In genomic region chr6:135830971-135831370, GRCh38 we compare ENCODE assay signal across 18 cellular contexts. TPM values are rescaled to one million over a fixed set of nuclear protein-coding genes. Genes with fewer than 3 reads are reported as not detected.
"Had no signal": no experiment of that assay in that cellular context is flagged by ENCODE, and none has a peak within 500 bp of the region (broad histone marks: within the 10 kb centered on the region; RNA-seq: fewer than 3 reads in every experiment).

No MANE protein-coding gene starts in this region.

- DNase-seq: activated CD4-positive, alpha-beta T cell treated with anti-CD3 and anti-CD28 coated beads, Interleukin-2, amount 50 U/mL, for 1 hour; activated CD4-positive, CD25-positive, alpha-beta regulatory T cell; activated CD8-positive, alpha-beta memory T cell treated with anti-CD3 and anti-CD28 coated beads for 24 hours; activated naive CD4-positive, alpha-beta T cell; activated naive CD8-positive, alpha-beta T cell treated with anti-CD3 and anti-CD28 coated beads, Interleukin-2, amount 10 ng/mL, durations not matched to agents 7 days and 5 days; colonic mucosa; heart left ventricle; left cardiac atrium; naive B cell; stimulated activated CD4-positive, alpha-beta T cell treated with anti-CD3 and anti-CD28 coated beads, Interleukin-15, amount 100 ng/mL, for 24 hours; stimulated activated CD4-positive, alpha-beta T cell treated with anti-CD3 and anti-CD28 coated beads, Interleukin-4, amount 100 ng/mL, for 1 hour; stimulated activated naive CD4-positive, alpha-beta T cell; substantia nigra; SW 1271; upper lobe of left lung had no signal

- H3K27ac ChIP-seq: cardiac muscle cell, colonic mucosa, heart left ventricle, parathyroid adenoma, SJSA1, upper lobe of left lung had no signal

- H3K9me3 ChIP-seq: colonic mucosa, heart left ventricle, SJSA1, upper lobe of left lung had no signal

- ATAC-seq: heart left ventricle, left cardiac atrium had no signal

- H2AFZ ChIP-seq: parathyroid adenoma had no signal

- H3K79me2 ChIP-seq: parathyroid adenoma had no signal

- H3K4me1 ChIP-seq: colonic mucosa, heart left ventricle, parathyroid adenoma, SJSA1, upper lobe of left lung had no signal

- H3K9ac ChIP-seq: parathyroid adenoma had no signal

- H3K27me3 ChIP-seq: cardiac muscle cell, colonic mucosa, SJSA1, upper lobe of left lung had no signal

- H3K4me3 ChIP-seq: cardiac muscle cell, colonic mucosa, heart left ventricle, SJSA1, upper lobe of left lung had no signal

- H3K36me3 ChIP-seq: cardiac muscle cell, colonic mucosa, heart left ventricle, SJSA1, upper lobe of left lung had no signal

RNA-seq across cellular contexts. Expression of gene PDE7B, which starts 20.5 kb away (rescaled TPM):
- total RNA-seq: SJSA1 had no signal
